In the genomic region with DNA sequence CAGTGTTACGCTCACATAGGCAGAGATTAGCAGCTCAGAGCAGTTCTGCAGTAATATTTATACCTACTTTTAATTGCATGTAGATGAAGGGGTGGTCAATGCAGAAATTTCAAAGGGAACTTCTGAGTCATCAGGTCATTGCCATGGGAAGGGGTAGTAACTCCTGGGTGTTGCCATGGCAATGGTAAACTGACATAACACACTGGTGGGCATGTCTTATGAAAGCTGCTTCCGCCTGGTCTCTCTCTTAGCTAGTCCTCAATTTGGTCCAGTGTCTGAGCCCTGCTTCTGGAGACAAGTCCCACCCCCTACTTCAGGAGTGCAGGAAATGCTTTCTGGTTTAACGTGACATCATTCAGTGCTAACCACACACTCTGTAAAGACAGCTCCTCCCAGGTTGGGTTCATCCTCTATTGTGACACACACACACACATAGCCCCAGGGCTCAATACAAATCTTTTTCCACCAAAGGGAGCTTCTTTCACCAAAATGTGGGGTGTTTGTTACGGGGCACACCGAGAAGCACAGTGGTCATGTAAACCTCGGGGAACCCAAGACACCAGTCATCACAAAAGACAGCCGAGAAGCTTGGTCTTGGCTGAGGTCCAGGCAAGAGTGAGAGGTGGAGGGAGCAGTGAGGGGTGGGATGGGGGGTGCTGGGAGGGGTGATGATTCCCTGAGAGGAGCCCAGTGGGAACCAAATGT, we compare ENCODE assay signal across 8 cellular contexts.
DNase-seq lines count a peak whose midpoint lies in the region; ATAC-seq and TF ChIP-seq lines count a peak whose summit lies in the region.

No MANE protein-coding gene starts in this region.

- H3K27ac Mint-ChIP-seq in stimulated activated naive CD8-positive, alpha-beta T cell treated with anti-CD3 and anti-CD28 coated beads, Interleukin-15, Interleukin-2, amounts not matched to agents 100 ng/mL and 50 ng/mL, for 24 hours: peak overlapping the region; percentile 59

- no peak overlapping the region for H3K4me3 ChIP-seq in OCI-LY3 (ENCODE audit: low read length)

- H3K4me2 ChIP-seq in OCI-LY3 (ENCODE audit: low read length): peak overlapping the region; percentile 11

- H3K9ac ChIP-seq in OCI-LY3 (ENCODE audit: low read length): no peak overlapping the region

- H3K27me3 Mint-ChIP-seq in stimulated activated naive CD8-positive, alpha-beta T cell treated with anti-CD3 and anti-CD28 coated beads, Interleukin-15, Interleukin-2, amounts not matched to agents 100 ng/mL and 50 ng/mL, for 24 hours: peaks cover 4% of the 10 kb centered on the region

- peaks cover 2% of the 10 kb centered on the region for H3K36me3 ChIP-seq in OCI-LY3 (replicated peaks; ENCODE audit: low read depth, low read length)

- H3K4me1 Mint-ChIP-seq in stimulated activated naive CD8-positive, alpha-beta T cell treated with anti-CD3 and anti-CD28 coated beads, Interleukin-15, Interleukin-2, amounts not matched to agents 100 ng/mL and 50 ng/mL, for 24 hours (ENCODE audit: low read depth): peaks cover 18% of the 10 kb centered on the region

- H4K20me1 ChIP-seq in OCI-LY3 (ENCODE audit: insufficient read depth, low read length): no peaks in the 10 kb centered on the region

- peaks cover 4% of the 10 kb centered on the region; the same call in 1 of the 2 replicates for H3K27me3 ChIP-seq in OCI-LY3 (ENCODE audit: low read depth, low read length)

- no peaks in the 10 kb centered on the region for H3K9me3 Mint-ChIP-seq in stimulated activated naive CD8-positive, alpha-beta T cell treated with anti-CD3 and anti-CD28 coated beads, Interleukin-15, Interleukin-2, amounts not matched to agents 100 ng/mL and 50 ng/mL, for 24 hours

- H3K79me2 ChIP-seq in OCI-LY3 (ENCODE audit: low read length): no peaks in the 10 kb centered on the region

- ATAC-seq in HG03039 (IDR thresholded peaks at IDR 0.05; ENCODE audit: unreplicated experiment): peak; percentile 72

- peaks cover 8% of the 10 kb centered on the region for H3K9me3 ChIP-seq in OCI-LY3 (ENCODE audit: insufficient read depth, low read length)

- peaks cover 39% of the 10 kb centered on the region for H3K4me1 ChIP-seq in OCI-LY3 (ENCODE audit: low read length)

- DNase-seq in activated naive CD4-positive, alpha-beta T cell treated with Interleukin-2 at 50 U/mL for 16 hours: peak; percentile 36
- DNase-seq in activated naive CD4-positive, alpha-beta T cell (lab: John Stamatoyannopoulos, UW): no peak
- DNase-seq in activated effector memory CD4-positive, alpha-beta T cell treated with anti-CD3 and anti-CD28 coated beads, Interleukin-2, amount 50 U/mL, for 16 hours: peak; percentile 73
- DNase-seq in left kidney (ENCODE audit: low read depth, low spot score) (peak; percentile 32), G401 (ENCODE audit: low spot score) (no peak)

- no peaks in the 10 kb centered on the region for H3K36me3 Mint-ChIP-seq in stimulated activated naive CD8-positive, alpha-beta T cell treated with anti-CD3 and anti-CD28 coated beads, Interleukin-15, Interleukin-2, amounts not matched to agents 100 ng/mL and 50 ng/mL, for 24 hours (ENCODE audit: low read depth)

- no peak for TF ChIP-seq CTCF in OCI-LY3 (IDR thresholded peaks at IDR 0.05; ENCODE audit: low read depth, low read length)

- no peak overlapping the region for H3K27ac ChIP-seq in OCI-LY3 (ENCODE audit: low read length)

- H2AFZ ChIP-seq in OCI-LY3 (ENCODE audit: low read depth, low read length): no peak overlapping the region

- H3K4me3 Mint-ChIP-seq in stimulated activated naive CD8-positive, alpha-beta T cell treated with anti-CD3 and anti-CD28 coated beads, Interleukin-15, Interleukin-2, amounts not matched to agents 100 ng/mL and 50 ng/mL, for 24 hours: peak overlapping the region; percentile 35

- in situ Hi-C loops in G401 (cut with HindIII; ENCODE audit: low sequenced_read_pairs): no loop called here

Comparison
In these comparisons a context has a peak if more than half of its experiments do, and no peak if none do; other contexts are left out.
1. DNase-seq: peak in activated naive CD4-positive, alpha-beta T cell treated with Interleukin-2 at 50 U/mL for 16 hours (single experiment), activated effector memory CD4-positive, alpha-beta T cell treated with anti-CD3 and anti-CD28 coated beads, Interleukin-2, amount 50 U/mL, for 16 hours (single experiment) and left kidney (single experiment); none in activated naive CD4-positive, alpha-beta T cell (0 of 4) and G401 (single experiment).